Comparison of ENCODE assay signal across 28 cellular contexts in the genomic region with DNA sequence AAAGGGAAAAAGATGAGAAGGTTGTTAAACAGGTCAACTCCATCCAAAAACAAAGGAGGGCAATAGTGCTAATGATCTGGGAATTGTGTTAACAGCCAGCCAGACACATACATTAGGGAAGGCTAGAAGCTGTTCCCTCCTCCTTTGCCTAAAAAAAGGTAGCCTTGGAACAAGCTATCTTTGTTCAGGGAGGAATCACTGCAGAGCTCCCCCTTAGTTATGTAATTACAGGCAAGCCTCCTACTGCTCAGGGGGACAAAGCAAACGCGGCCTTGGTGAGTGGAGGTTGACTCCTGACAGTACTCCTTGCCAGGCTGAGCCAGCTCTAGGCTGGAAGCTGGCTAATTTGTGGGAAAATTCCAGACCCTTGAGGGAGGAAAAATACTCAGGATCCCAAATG.
A peak's percentile ranks its signal among the peaks of the same experiment; 100 is the strongest.
DNase-seq lines count a peak whose midpoint lies in the region; ATAC-seq, FAIRE-seq and TF ChIP-seq lines count a peak whose summit lies in the region.
"Had no signal": no experiment of that assay in that cellular context is flagged by ENCODE, and none has a peak within 500 bp of the region (broad histone marks: within the 10 kb centered on the region; RNA-seq: fewer than 3 reads in every experiment).

No MANE protein-coding gene starts in this region.

- no peak for TF ChIP-seq EP300 in HepG2 (IDR thresholded peaks at IDR 0.05; ENCODE audit: low read depth in 2 of 2, low read length in 2 of 2)
- TF ChIP-seq EP300 in HepG2 (CRISPR knock-in tag; IDR thresholded peaks at IDR 0.05; ENCODE audit: borderline replicate concordance) = no peak

- no peak overlapping the region for H2BK20ac ChIP-seq in H9 (ENCODE audit: low read depth, low read length, poor library complexity, severe bottlenecking)

- no peak for FAIRE-seq in HepG2 (lab: Jason Lieb, UNC)

- no peak overlapping the region for H2AFZ ChIP-seq in H9 (ENCODE audit: low read length)
- no peak overlapping the region for H2AFZ ChIP-seq in OCI-LY1 (ENCODE audit: low read length)
- H2AFZ ChIP-seq in HepG2 (ENCODE audit: low read length) = no peak overlapping the region

- H3K9me3 ChIP-seq in H9 (ENCODE audit: control insufficient read depth, low read depth, low read length) (no peaks in the 10 kb centered on the region), OCI-LY1 (ENCODE audit: low read length) (no peaks in the 10 kb centered on the region), iPS-20b (ENCODE audit: insufficient read depth, low read depth, low read length) (no peaks in the 10 kb centered on the region), HepG2 (ENCODE audit: low read length) (no peaks in the 10 kb centered on the region)
- H3K9me3 ChIP-seq: ovary, right atrium auricular region, SJSA1, testis, uterus had no signal

- H3K18ac ChIP-seq in H9 (ENCODE audit: insufficient read length, low read depth, low read length) = no peak overlapping the region

- POLR2A ChIA-PET in HepG2 (lab: Yijun Ruan, JAX) = no interaction called here

- H3K9ac ChIP-seq in H9 (ENCODE audit: extremely low read depth, insufficient read length, low read length) (no peak overlapping the region), OCI-LY1 (ENCODE audit: low read length) (peak overlapping the region; percentile 25; the same call in 1 of the 2 replicates), iPS-20b (ENCODE audit: low read depth, low read length) (peak overlapping the region; percentile 5; the same call in 1 of the 2 replicates), HepG2 (ENCODE audit: insufficient read depth, low read depth, low read length) (no peak overlapping the region)
- H3K9ac ChIP-seq: KMS-11 had no signal

- H3K56ac ChIP-seq in H9 (ENCODE audit: insufficient read length, low read depth, low read length) = no peak overlapping the region

- H3K4ac ChIP-seq in H9 (ENCODE audit: low read depth, low read length) = no peak overlapping the region

- H3K36me3 ChIP-seq in OCI-LY1 (ENCODE audit: insufficient read depth, low read length) = no peaks in the 10 kb centered on the region
- no peaks in the 10 kb centered on the region for H3K36me3 ChIP-seq in iPS-20b (ENCODE audit: insufficient read depth, low read depth, low read length)
- no peaks in the 10 kb centered on the region for H3K36me3 ChIP-seq in HepG2 (replicated peaks in 1 of 2; ENCODE audit: control insufficient read depth in 1 of 2, insufficient read depth in 2 of 2, low read length in 2 of 2)
- H3K36me3 ChIP-seq: cardiac muscle cell, ovary, right atrium auricular region, SJSA1, uterus had no signal

- H2BK5ac ChIP-seq in H9 (ENCODE audit: insufficient read length, low read length) = no peak overlapping the region

- no peaks in the 10 kb centered on the region for H3K79me1 ChIP-seq in H9 (ENCODE audit: insufficient read depth, low read depth, low read length, poor library complexity, severe bottlenecking)

- H3K79me2 ChIP-seq in H9 (ENCODE audit: insufficient read depth, low read length) = no peaks in the 10 kb centered on the region
- H3K79me2 ChIP-seq in OCI-LY1 (ENCODE audit: insufficient read depth, low read length) = no peaks in the 10 kb centered on the region
- no peaks in the 10 kb centered on the region for H3K79me2 ChIP-seq in HepG2 (ENCODE audit: insufficient read depth, low read length)

- no peak overlapping the region for H2AK5ac ChIP-seq in H9 (ENCODE audit: insufficient read length, low read length)

- no peaks in the 10 kb centered on the region for H3K23me2 ChIP-seq in H9 (ENCODE audit: insufficient read length, low read depth, low read length, poor library complexity, severe bottlenecking)

- intact Hi-C loops in HepG2 (cut with micrococcal nuclease; ENCODE audit: unreplicated experiment) = no loop called here

- no peak for TF ChIP-seq POLR2A in HepG2 (IDR thresholded peaks at IDR 0.05; ENCODE audit: insufficient read depth in 1 of 2, low read depth in 2 of 2, low read length in 2 of 2)

- H3K27me3 Mint-ChIP-seq in H9 (ENCODE audit: low read depth) = no peaks in the 10 kb centered on the region; the same call in 1 of the 2 replicates
- H3K27me3 Mint-ChIP-seq: activated CD4-positive, alpha-beta T cell treated with anti-CD3 and anti-CD28 coated beads, Interleukin-2, amount 10 ng/mL, durations not matched to agents 24 days and 14 days; activated naive CD4-positive, alpha-beta T cell treated with anti-CD3 and anti-CD28 coated beads, Interleukin-2, amount 50 U/mL, for 24 hours; naive thymus-derived CD4-positive, alpha-beta T cell had no signal

- in situ Hi-C loops in HepG2 (cut with HindIII; ENCODE audit: extremely low pct_ligation_motif_present, low pct_unique_long_range_greater_than_20kb) = no loop called here

- H4K20me1 ChIP-seq in H9 (ENCODE audit: control insufficient read depth, insufficient read depth, insufficient read length) = no peaks in the 10 kb centered on the region
- H4K20me1 ChIP-seq in OCI-LY1 (ENCODE audit: insufficient read depth, low read length) = no peaks in the 10 kb centered on the region
- H4K20me1 ChIP-seq in HepG2 (ENCODE audit: insufficient read depth, low read length) = no peaks in the 10 kb centered on the region

- H2BK120ac ChIP-seq in H9 (ENCODE audit: low read depth, low read length, poor library complexity, severe bottlenecking) = no peak overlapping the region

- peaks cover 6 to 15% (median 10%) of the 10 kb centered on the region in 3 experiments for H3K36me3 Mint-ChIP-seq in H9 (ENCODE audit: insufficient read depth in 1 of 3, low read depth in 3 of 3)

- no peak for TF ChIP-seq RAD21 in HepG2 (CRISPR knock-in tag; IDR thresholded peaks at IDR 0.05)

- peak overlapping the region in 1 of 2 experiments; percentile 5; a peak in 1 of 5 replicates for H3K4me3 Mint-ChIP-seq in H9
- H3K4me3 Mint-ChIP-seq: activated CD4-positive, alpha-beta T cell treated with anti-CD3 and anti-CD28 coated beads, Interleukin-2, amount 10 ng/mL, durations not matched to agents 24 days and 14 days; activated naive CD4-positive, alpha-beta T cell treated with anti-CD3 and anti-CD28 coated beads, Interleukin-2, amount 50 U/mL, for 24 hours; CD14-positive monocyte; naive thymus-derived CD4-positive, alpha-beta T cell; T-helper 1 cell treated with Interleukin-12 subunit alpha and Interleukin-12 subunit beta and Interleukin-4 antibody, amounts not matched to agents 30 μg/mL and 1 μg/mL, for 36 hours had no signal

- ATAC-seq in HepG2 = no peak
- ATAC-seq: left colon; naive thymus-derived CD4-positive, alpha-beta T cell had no signal

- H4K5ac ChIP-seq in H9 (ENCODE audit: insufficient read length, low read depth, low read length) = no peak overlapping the region

- no peak overlapping the region for H3K23ac ChIP-seq in H9 (ENCODE audit: insufficient read length, low read depth, low read length)

- no peak overlapping the region for H3T11ph ChIP-seq in H9 (ENCODE audit: low read length)

- H3K4me1 ChIP-seq in H9 (ENCODE audit: insufficient read depth, low read length) (peaks cover 6% of the 10 kb centered on the region), OCI-LY1 (ENCODE audit: insufficient read depth, low read length, severe bottlenecking) (peaks cover 87% of the 10 kb centered on the region), iPS-20b (ENCODE audit: insufficient read depth, low read length) (peaks cover 36% of the 10 kb centered on the region), HepG2 (ENCODE audit: insufficient read depth, low read length) (no peaks in the 10 kb centered on the region)
- H3K4me1 ChIP-seq: right atrium auricular region, SJSA1, testis, uterus had no signal

- H3K27me3 ChIP-seq in H9 (ENCODE audit: insufficient read depth, low read length) (no peaks in the 10 kb centered on the region), OCI-LY1 (ENCODE audit: insufficient read depth, low read length) (no peaks in the 10 kb centered on the region), iPS-20b (ENCODE audit: insufficient read depth, low read length) (no peaks in the 10 kb centered on the region), HepG2 (ENCODE audit: control insufficient read depth in 1 of 2, insufficient read depth in 2 of 2, low read length in 2 of 2) (no peaks in the 10 kb centered on the region)
- H3K27me3 ChIP-seq: ovary, right atrium auricular region, SJSA1, testis, uterus had no signal

- H3K4me2 ChIP-seq in H9 (ENCODE audit: insufficient read depth, insufficient read length, low read length) (no peak overlapping the region), OCI-LY1 (ENCODE audit: low read length) (no peak overlapping the region), HepG2 (ENCODE audit: low read depth, low read length) (no peak overlapping the region)
- H3K4me2 ChIP-seq: KMS-11 had no signal

- H3K4me3 ChIP-seq in OCI-LY1 (ENCODE audit: low read depth, low read length, poor library complexity, severe bottlenecking) (no peak overlapping the region), iPS-20b (ENCODE audit: low read length) (peak overlapping the region; percentile 29; the same call in 1 of the 2 replicates), HepG2 (replicated peaks in 1 of 3; ENCODE audit: insufficient read depth in 1 of 3, low read depth in 2 of 3, low read length in 3 of 3) (no peak overlapping the region)
- H3K4me3 ChIP-seq: cardiac muscle cell, ovary, right atrium auricular region, SJSA1, testis, uterus had no signal

- no peak overlapping the region for H3K27ac ChIP-seq in H9 (ENCODE audit: insufficient read length, low read depth, low read length)
- H3K27ac ChIP-seq in OCI-LY1 (ENCODE audit: low read depth, low read length, poor library complexity, severe bottlenecking) = peak overlapping the region; percentile 70
- peak overlapping the region; percentile 35 for H3K27ac ChIP-seq in iPS-20b (ENCODE audit: low read length)
- H3K27ac ChIP-seq in HepG2 (ENCODE audit: extremely low read length, insufficient read depth, low read length) = no peak overlapping the region
- H3K27ac ChIP-seq: cardiac muscle cell, KMS-11, ovary, right atrium auricular region, SJSA1, testis, uterus had no signal

- H3F3A ChIP-seq in OCI-LY1 (ENCODE audit: insufficient read depth, low read length) = no peaks in the 10 kb centered on the region

- no peak overlapping the region for H2BK15ac ChIP-seq in H9 (ENCODE audit: low read depth, low read length)

- no peak for TF ChIP-seq CTCF in H9 (conservative IDR thresholded peaks at IDR 0.05)
- no peak for TF ChIP-seq CTCF in OCI-LY1 (IDR thresholded peaks at IDR 0.05; ENCODE audit: low read length)
- TF ChIP-seq CTCF in HepG2 (CRISPR knock-in tag; IDR thresholded peaks at IDR 0.05) = no peak

- no TSS peak for BruUV-seq in HepG2 (replicated peaks; lab: Mats Ljungman, UMichigan)

- H2BK12ac ChIP-seq in H9 (ENCODE audit: insufficient read length, low read depth, low read length) = no peak overlapping the region

- H3K14ac ChIP-seq in H9 (ENCODE audit: insufficient read depth, low read length) = no peak overlapping the region

- no CpG with 5 or more reads among the region's 2 CpGs for WGBS in H9 (ENCODE audit: extremely low coverage, insufficient read length, low lambda C conversion rate)
- 44% methylated on average over 2 of the region's 2 CpGs for WGBS in HepG2 (ENCODE audit: low lambda C conversion rate)

- H3K27ac Mint-ChIP-seq in H9 = peak overlapping the region; percentile 85 to 96 (median 96); a peak in 6 of 7 replicates
- H3K27ac Mint-ChIP-seq: activated CD4-positive, alpha-beta T cell treated with anti-CD3 and anti-CD28 coated beads, Interleukin-2, amount 10 ng/mL, durations not matched to agents 24 days and 14 days; activated naive CD4-positive, alpha-beta T cell treated with anti-CD3 and anti-CD28 coated beads, Interleukin-2, amount 50 U/mL, for 24 hours; T-helper 1 cell treated with Interleukin-12 subunit alpha and Interleukin-12 subunit beta and Interleukin-4 antibody, amounts not matched to agents 30 μg/mL and 1 μg/mL, for 36 hours had no signal

- peaks cover 62 to 64% of the 10 kb centered on the region in 2 experiments for H3K4me1 Mint-ChIP-seq in H9

- no peak overlapping the region for H4K8ac ChIP-seq in H9 (replicated peaks; ENCODE audit: insufficient read length, low read depth, low read length)

- no peak overlapping the region for H4K91ac ChIP-seq in H9 (ENCODE audit: insufficient read length, low read depth, low read length)

- H3K9me3 Mint-ChIP-seq in H9 = peaks cover 9 to 10% of the 10 kb centered on the region in 2 experiments
- H3K9me3 Mint-ChIP-seq: activated naive CD4-positive, alpha-beta T cell treated with anti-CD3 and anti-CD28 coated beads, Interleukin-2, amount 50 U/mL, for 24 hours had no signal

- CTCF ChIA-PET in HepG2 (lab: Yijun Ruan, JAX; ENCODE audit: low intra/inter-chr PET ratio, low total read pairs) = no interaction called here

- peak; percentile 88 for DNase-seq in H9
- peak; percentile 27 for DNase-seq in retina
- no peak for DNase-seq in HepG2 (ENCODE audit: low spot score)
- no peak for DNase-seq in NOMO-1 (lab: John Stamatoyannopoulos, UW; ENCODE audit: unreplicated experiment in 2 of 2)
- no peak for DNase-seq in A172 (ENCODE audit: low spot score)
- DNase-seq: activated CD4-positive, alpha-beta T cell treated with anti-CD3 and anti-CD28 coated beads, Interleukin-2, amount 10 ng/mL, durations not matched to agents 24 days and 14 days; dermis blood vessel endothelial cell; GOT3; hypothalamus; left colon; naive thymus-derived CD4-positive, alpha-beta T cell; NCI-H1694; NCI-H2171 treated with DMSO at 0.1 percent for 48 hours; NCI-H526; ovary; stimulated activated CD4-positive, alpha-beta T cell treated with anti-CD3 and anti-CD28 coated beads, Interleukin-4, amount 100 ng/mL, for 1 hour; stimulated activated naive CD4-positive, alpha-beta T cell; testis; uterus had no signal

- no peaks in the 10 kb centered on the region for H3K9me2 ChIP-seq in OCI-LY1 (ENCODE audit: low read depth, low read length)

Comparison
In these comparisons a context has a peak if more than half of its experiments do, and no peak if none do; other contexts are left out.
1. DNase-seq: peak in H9 (single experiment) and retina (single experiment); none in HepG2 (single experiment), NOMO-1 (0 of 2) and A172 (single experiment).
2. H3K27ac ChIP-seq: peak in OCI-LY1 (single experiment) and iPS-20b (single experiment); none in H9 (single experiment) and HepG2 (single experiment).
3. H3K9ac ChIP-seq: peak in OCI-LY1 (single experiment) and iPS-20b (single experiment); none in H9 (single experiment) and HepG2 (single experiment).